ENCODE assay signal across 9 cellular contexts in the genomic region with DNA sequence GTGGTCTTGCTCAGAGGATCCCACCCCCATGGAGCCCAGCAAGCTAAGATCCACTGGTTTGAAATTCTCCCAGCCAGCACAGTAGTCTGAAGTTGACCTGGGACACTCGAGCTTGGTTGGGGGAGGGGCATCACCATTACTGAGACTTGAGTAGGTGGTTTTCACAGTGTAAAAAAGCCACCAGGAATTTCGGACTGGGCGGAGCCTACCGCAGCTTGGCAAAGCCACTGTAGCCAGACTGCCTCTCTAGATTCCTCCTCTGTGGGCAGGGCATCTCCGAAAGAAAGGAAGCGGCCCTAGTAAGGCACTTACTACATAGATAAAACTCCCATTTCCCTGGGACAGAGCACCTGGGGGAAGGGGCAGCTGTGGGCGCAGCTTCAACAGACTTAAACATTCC. TPM values are rescaled to one million over a fixed set of nuclear protein-coding genes. Genes with fewer than 3 reads are reported as not detected.
"Had no signal": no experiment of that assay in that cellular context is flagged by ENCODE, and none has a peak within 500 bp of the region (broad histone marks: within the 10 kb centered on the region; RNA-seq: fewer than 3 reads in every experiment).

No MANE protein-coding gene starts in this region.

RNA-seq across cellular contexts. Expression of gene AGMO, which starts 44.0 kb away (rescaled TPM):
- total RNA-seq: activated CD4-positive, alpha-beta memory T cell treated with anti-CD3 and anti-CD28 coated beads, Interleukin-2, amount 10 ng/mL, durations not matched to agents 7 days and 5 days; activated CD4-positive, alpha-beta T cell treated with anti-CD3 and anti-CD28 coated beads, Interleukin-2, amount 10 ng/mL, durations not matched to agents 7 days and 5 days; activated naive CD4-positive, alpha-beta T cell treated with anti-CD3 and anti-CD28 coated beads, Interleukin-2, amount 50 U/mL, for 72 hours; activated naive CD8-positive, alpha-beta T cell treated with anti-CD3 and anti-CD28 coated beads, Interleukin-2, amount 10 ng/mL, durations not matched to agents 7 days and 5 days; activated T-cell treated with anti-CD3 and anti-CD28 coated beads, Interleukin-2, amount 50 U/mL, for 72 hours; ascending aorta; cardiac muscle cell; epithelial cell of proximal tubule; T-helper 1 cell treated with Interleukin-12 subunit alpha and Interleukin-12 subunit beta and Interleukin-4 antibody, amounts not matched to agents 30 ng/mL and 1 ng/mL, for 36 hours had no signal
